In genomic region chr2:16622399-16622968, GRCh38 we compare ENCODE assay signal across 11 cellular contexts. TPM values are rescaled to one million over a fixed set of nuclear protein-coding genes. Genes with fewer than 3 reads are reported as not detected.
DNase-seq lines count a peak whose midpoint lies in the region; ATAC-seq and TF ChIP-seq lines count a peak whose summit lies in the region.
"Had no signal": no experiment of that assay in that cellular context is flagged by ENCODE, and none has a peak within 500 bp of the region (broad histone marks: within the 10 kb centered on the region; RNA-seq: fewer than 3 reads in every experiment).

No MANE protein-coding gene starts in this region.

- peak overlapping the region; percentile 48 for H2BK120ac ChIP-seq in trophoblast cell (ENCODE audit: insufficient read depth, low read length, poor library complexity)

- no peak overlapping the region for H2AK5ac ChIP-seq in trophoblast cell (ENCODE audit: low read length)

- no CpG with 5 or more reads among the region's 4 CpGs for WGBS in trophoblast cell (ENCODE audit: extremely low coverage, insufficient coverage, insufficient read length)

- H3K27ac ChIP-seq in DND-41 (ENCODE audit: low read length) = no peak overlapping the region; the same call in 1 of the 2 replicates
- peak overlapping the region; percentile 54 for H3K27ac ChIP-seq in cingulate gyrus (ENCODE audit: low read depth, low read length)
- peak overlapping the region; percentile 79 for H3K27ac ChIP-seq in trophoblast cell (ENCODE audit: low read depth, low read length)
- H3K27ac ChIP-seq: cardiac muscle cell had no signal

- no peak for TF ChIP-seq CTCF in DND-41 (IDR thresholded peaks at IDR 0.05; ENCODE audit: borderline replicate concordance, extremely low read depth, low read length, poor library complexity, severe bottlenecking)

- H3K18ac ChIP-seq in trophoblast cell (ENCODE audit: low read length) = no peak overlapping the region

- H4K12ac ChIP-seq in trophoblast cell (ENCODE audit: low read depth, low read length) = no peak overlapping the region

- no peak for DNase-seq in DND-41
- peak; percentile 30 to 84 for DNase-seq in NOMO-1 (lab: John Stamatoyannopoulos, UW; ENCODE audit: unreplicated experiment in 2 of 2)
- no peak for DNase-seq in trophoblast cell
- DNase-seq in stimulated activated CD4-positive, alpha-beta T cell treated with anti-CD3 and anti-CD28 coated beads, Interleukin-4, amount 100 ng/mL, for 24 hours = no peak
- no peak for DNase-seq in AG20443 (ENCODE audit: low spot score)
- DNase-seq: NCI-H187, T-helper 9 cell had no signal

- H3K27me3 ChIP-seq in DND-41 (ENCODE audit: insufficient read depth, low read length, poor library complexity) (no peaks in the 10 kb centered on the region), trophoblast cell (ENCODE audit: insufficient read depth, low read length) (no peaks in the 10 kb centered on the region)
- H3K27me3 ChIP-seq: cardiac muscle cell had no signal

- no peak overlapping the region for H3K23ac ChIP-seq in trophoblast cell (ENCODE audit: low read length)

- no peak overlapping the region for H3K4me2 ChIP-seq in DND-41 (ENCODE audit: insufficient read depth, low read length)
- H3K4me2 ChIP-seq in trophoblast cell (ENCODE audit: low read length) = no peak overlapping the region

- H2AFZ ChIP-seq in DND-41 (ENCODE audit: low read depth, low read length) = no peak overlapping the region
- no peak overlapping the region for H2AFZ ChIP-seq in trophoblast cell (ENCODE audit: insufficient read depth, low read length, poor library complexity)

- peaks cover 25% of the 10 kb centered on the region for H3K4me1 ChIP-seq in DND-41 (ENCODE audit: insufficient read depth, low read length)
- H3K4me1 ChIP-seq in trophoblast cell (ENCODE audit: control insufficient read depth in 1 of 2, insufficient read depth in 2 of 2, low read length in 2 of 2) = peaks cover 21 to 28% of the 10 kb centered on the region in 2 experiments

- H2BK5ac ChIP-seq in trophoblast cell (ENCODE audit: low read depth, low read length, poor library complexity) = no peak overlapping the region

- no peak overlapping the region for H4K8ac ChIP-seq in trophoblast cell (ENCODE audit: low read depth, low read length)

- H2BK12ac ChIP-seq in trophoblast cell (ENCODE audit: low read length) = no peak overlapping the region

- no peaks in the 10 kb centered on the region for H3K79me2 ChIP-seq in DND-41 (ENCODE audit: insufficient read depth, low read length)
- H3K79me2 ChIP-seq in trophoblast cell (ENCODE audit: control insufficient read depth, insufficient read depth, low read length, poor library complexity) = peaks cover under 1% of the 10 kb centered on the region

- H4K20me1 ChIP-seq in DND-41 (ENCODE audit: insufficient read depth, low read length) = no peaks in the 10 kb centered on the region

- no peak overlapping the region for H4K91ac ChIP-seq in trophoblast cell (ENCODE audit: low read depth, low read length)

- H3K9ac ChIP-seq in DND-41 (ENCODE audit: low read depth, low read length) (no peak overlapping the region), trophoblast cell (ENCODE audit: low read length) (no peak overlapping the region)

- H3K36me3 ChIP-seq in DND-41 (ENCODE audit: insufficient read depth, low read length) (no peaks in the 10 kb centered on the region), trophoblast cell (ENCODE audit: control insufficient read depth in 1 of 2, insufficient read depth in 2 of 2, low read length in 2 of 2) (peaks cover 5 to 7% of the 10 kb centered on the region in 2 experiments)
- H3K36me3 ChIP-seq: cardiac muscle cell had no signal

- no peak overlapping the region for H3K4ac ChIP-seq in trophoblast cell (ENCODE audit: low read depth, low read length)

- no peak overlapping the region for H3K4me3 ChIP-seq in DND-41 (ENCODE audit: low read depth in 1 of 2, low read length in 2 of 2)
- no peak overlapping the region for H3K4me3 ChIP-seq in trophoblast cell (ENCODE audit: low read depth, low read length)
- H3K4me3 ChIP-seq: cardiac muscle cell had no signal

- H3K9me3 ChIP-seq in DND-41 (ENCODE audit: insufficient read depth, low read length, severe bottlenecking) (no peaks in the 10 kb centered on the region), trophoblast cell (ENCODE audit: insufficient read depth, low read depth, low read length) (no peaks in the 10 kb centered on the region)

- peak; percentile 73 for ATAC-seq in DND-41 (ENCODE audit: insufficient read depth, low read depth)
- ATAC-seq in HG03039 (IDR thresholded peaks at IDR 0.05; ENCODE audit: unreplicated experiment) = no peak
- no peak for ATAC-seq in GM18520 (IDR thresholded peaks at IDR 0.05; ENCODE audit: unreplicated experiment)

- H3K14ac ChIP-seq in trophoblast cell (ENCODE audit: low read length) = no peak overlapping the region

- H3K79me1 ChIP-seq in trophoblast cell (ENCODE audit: low read length) = peaks cover 31% of the 10 kb centered on the region

RNA-seq across cellular contexts. Expression of gene CYRIA, which starts 43.1 kb away (rescaled TPM):
- 98.2 and 109 TPM in 2 replicates for polyA plus RNA-seq in trophoblast cell (2013)

Comparison
In these comparisons a context has a peak if more than half of its experiments do, and no peak if none do; other contexts are left out.
1. DNase-seq: peak in NOMO-1 (2 of 2); none in DND-41 (single experiment), trophoblast cell (0 of 2), stimulated activated CD4-positive, alpha-beta T cell treated with anti-CD3 and anti-CD28 coated beads, Interleukin-4, amount 100 ng/mL, for 24 hours (single experiment) and AG20443 (single experiment).